8 cellular contexts compared by ENCODE assay signal in the genomic region with DNA sequence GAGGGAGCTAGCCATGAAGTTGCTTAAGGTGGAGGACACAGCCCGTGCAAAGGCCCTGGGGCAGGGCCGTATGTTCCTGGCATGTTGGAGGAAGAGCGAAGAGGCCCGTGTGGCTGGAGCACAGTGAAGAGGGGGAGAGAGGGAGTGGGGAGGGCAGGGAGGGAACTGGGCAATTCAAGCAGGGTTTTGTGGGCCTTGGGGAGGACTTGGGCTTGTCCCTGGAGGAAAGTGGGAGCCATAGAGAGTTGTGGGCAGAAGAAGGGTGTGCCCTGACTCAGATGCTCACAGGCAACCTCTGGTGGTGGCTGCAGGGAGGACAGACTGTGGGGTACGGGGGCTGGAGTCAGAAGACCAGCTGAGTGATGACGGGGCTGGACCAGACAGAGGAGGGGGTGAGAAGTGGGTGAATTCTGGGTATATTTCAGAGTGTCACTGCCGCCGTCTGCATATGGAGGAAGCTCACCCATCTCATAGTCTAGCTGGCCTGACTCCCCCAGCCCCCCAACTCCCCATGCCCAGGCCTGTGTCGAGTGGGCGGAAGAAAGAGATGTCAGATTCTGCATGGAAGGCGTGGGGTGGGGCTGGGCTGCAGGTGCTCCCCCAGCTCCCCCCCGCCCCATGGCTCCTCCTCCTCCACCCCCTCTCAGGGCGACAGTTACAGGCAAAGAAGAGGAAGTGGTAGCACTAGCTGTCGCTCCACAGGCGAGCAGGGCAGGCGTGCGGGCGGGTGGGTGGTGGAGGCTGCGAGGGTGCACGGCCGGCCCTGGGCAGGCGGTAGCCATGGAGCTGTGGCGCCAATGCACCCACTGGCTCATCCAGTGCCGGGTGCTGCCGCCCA. TPM values are rescaled to one million over a fixed set of nuclear protein-coding genes. Genes with fewer than 3 reads are reported as not detected.
DNase-seq lines count a peak whose midpoint lies in the region; ATAC-seq and TF ChIP-seq lines count a peak whose summit lies in the region.

A gene with protein sequence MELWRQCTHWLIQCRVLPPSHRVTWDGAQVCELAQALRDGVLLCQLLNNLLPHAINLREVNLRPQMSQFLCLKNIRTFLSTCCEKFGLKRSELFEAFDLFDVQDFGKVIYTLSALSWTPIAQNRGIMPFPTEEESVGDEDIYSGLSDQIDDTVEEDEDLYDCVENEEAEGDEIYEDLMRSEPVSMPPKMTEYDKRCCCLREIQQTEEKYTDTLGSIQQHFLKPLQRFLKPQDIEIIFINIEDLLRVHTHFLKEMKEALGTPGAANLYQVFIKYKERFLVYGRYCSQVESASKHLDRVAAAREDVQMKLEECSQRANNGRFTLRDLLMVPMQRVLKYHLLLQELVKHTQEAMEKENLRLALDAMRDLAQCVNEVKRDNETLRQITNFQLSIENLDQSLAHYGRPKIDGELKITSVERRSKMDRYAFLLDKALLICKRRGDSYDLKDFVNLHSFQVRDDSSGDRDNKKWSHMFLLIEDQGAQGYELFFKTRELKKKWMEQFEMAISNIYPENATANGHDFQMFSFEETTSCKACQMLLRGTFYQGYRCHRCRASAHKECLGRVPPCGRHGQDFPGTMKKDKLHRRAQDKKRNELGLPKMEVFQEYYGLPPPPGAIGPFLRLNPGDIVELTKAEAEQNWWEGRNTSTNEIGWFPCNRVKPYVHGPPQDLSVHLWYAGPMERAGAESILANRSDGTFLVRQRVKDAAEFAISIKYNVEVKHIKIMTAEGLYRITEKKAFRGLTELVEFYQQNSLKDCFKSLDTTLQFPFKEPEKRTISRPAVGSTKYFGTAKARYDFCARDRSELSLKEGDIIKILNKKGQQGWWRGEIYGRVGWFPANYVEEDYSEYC (plus strand): TSS at position 681 of the 838 bp plus-strand sequence. CDS start 100 bp downstream, at position 781.

- H3K4me1 ChIP-seq in NT2/D1 (ENCODE audit: insufficient read depth, insufficient read length): peaks cover 9% of the 10 kb centered on the region
- H3K4me1 ChIP-seq in right atrium auricular region: peaks cover 0 to 7% of the 10 kb centered on the region in 2 donors

- H3K9me3 ChIP-seq in NT2/D1 (ENCODE audit: insufficient read depth, low read length) (no peaks in the 10 kb centered on the region), right atrium auricular region (no peaks in the 10 kb centered on the region)

- H3K36me3 ChIP-seq in NT2/D1 (ENCODE audit: insufficient read depth, insufficient read length, low read length) (no peaks in the 10 kb centered on the region), right atrium auricular region (no peaks in the 10 kb centered on the region)

- peak; percentile 52 for ATAC-seq in GM19463 (IDR thresholded peaks at IDR 0.05; ENCODE audit: unreplicated experiment)

- H3K27me3 ChIP-seq in NT2/D1 (ENCODE audit: insufficient read depth, insufficient read length): no peaks in the 10 kb centered on the region
- H3K27me3 ChIP-seq in right atrium auricular region: peaks cover 0 to 7% of the 10 kb centered on the region in 2 donors

- no peak within 1 kb of the TSS for H3K27ac ChIP-seq in right atrium auricular region

- H3K9ac ChIP-seq in NT2/D1 (ENCODE audit: insufficient read length, low read depth): peak within 1 kb of the TSS; percentile 5

- DNase-seq in NT2/D1 (ENCODE audit: low read depth, low spot score) (no peak), right atrium auricular region (ENCODE audit: low spot score) (no peak), dedifferentiated amniotic fluid mesenchymal stem cell (ENCODE audit: extremely low spot score) (no peak), SK-N-DZ (ENCODE audit: low spot score) (no peak), NCI-H2029 (lab: John Stamatoyannopoulos, UW) (no peak)
- peak; percentile 78 for DNase-seq in activated T-cell treated with anti-CD3 and anti-CD28 coated beads, Interleukin-2, amount 50 U/mL, for 1 hour
- peak; percentile 76 for DNase-seq in stimulated activated CD4-positive, alpha-beta T cell treated with anti-CD3 and anti-CD28 coated beads, Interleukin-4, amount 100 ng/mL, for 1 hour

- H3K4me3 ChIP-seq in NT2/D1 (ENCODE audit: insufficient read length, low read depth): no peak within 1 kb of the TSS
- H3K4me3 ChIP-seq in right atrium auricular region: peak within 1 kb of the TSS; percentile 11 to 44

- TF ChIP-seq CTCF in right atrium auricular region (IDR thresholded peaks at IDR 0.05): no peak

RNA-seq across cellular contexts. Expression of the gene that starts here (rescaled TPM):
- 1 to 10 TPM in 1 of 2 donors, under 1 TPM in 1; 0.52 to 1.4 TPM for total RNA-seq in right atrium auricular region
- not detected in 2 replicates for polyA plus RNA-seq in SK-N-DZ (2014; cell fraction: cytosol; rRNA removed)
- polyA plus RNA-seq in SK-N-DZ (2014; cell fraction: nucleus; rRNA removed): not detected in 2 replicates

Comparison
In these comparisons a context has a peak if more than half of its experiments do, and no peak if none do; other contexts are left out.
1. DNase-seq: peak in activated T-cell treated with anti-CD3 and anti-CD28 coated beads, Interleukin-2, amount 50 U/mL, for 1 hour (single experiment) and stimulated activated CD4-positive, alpha-beta T cell treated with anti-CD3 and anti-CD28 coated beads, Interleukin-4, amount 100 ng/mL, for 1 hour (single experiment); none in NT2/D1 (single experiment), right atrium auricular region (single experiment), dedifferentiated amniotic fluid mesenchymal stem cell (single experiment), SK-N-DZ (single experiment) and NCI-H2029 (single experiment).